In the genomic region with DNA sequence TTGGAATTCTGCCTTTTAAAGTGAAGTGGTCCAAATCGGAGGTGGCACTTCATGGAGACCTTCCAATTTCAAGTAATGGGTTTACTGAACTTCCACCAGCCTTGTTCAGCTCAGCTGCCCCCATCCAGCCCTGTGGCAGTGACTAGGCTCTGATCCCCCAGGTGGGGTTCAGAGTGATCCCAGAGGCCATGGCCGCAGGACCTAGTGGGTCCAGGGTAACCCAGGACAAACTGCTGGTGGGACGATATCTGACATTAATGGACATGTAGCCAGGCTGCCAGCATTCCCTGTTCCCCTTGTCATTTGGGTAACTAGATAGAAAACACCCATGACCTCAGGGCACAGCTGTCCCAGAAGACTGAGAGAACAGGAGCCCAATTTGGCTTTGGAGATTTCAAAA, we compare ENCODE assay signal across 30 cellular contexts.
A peak's percentile ranks its signal among the peaks of the same experiment; 100 is the strongest.
DNase-seq lines count a peak whose midpoint lies in the region; ATAC-seq, FAIRE-seq and TF ChIP-seq lines count a peak whose summit lies in the region.
"Had no signal": no experiment of that assay in that cellular context is flagged by ENCODE, and none has a peak within 500 bp of the region (broad histone marks: within the 10 kb centered on the region; RNA-seq: fewer than 3 reads in every experiment).

No MANE protein-coding gene starts in this region.

- H3F3A ChIP-seq in MM.1S (ENCODE audit: insufficient read depth, low read length): no peaks in the 10 kb centered on the region

- no peak overlapping the region for H2BK15ac ChIP-seq in H1 (ENCODE audit: low read length)

- in situ Hi-C loops in HepG2 (cut with HindIII; ENCODE audit: extremely low pct_ligation_motif_present, low pct_unique_long_range_greater_than_20kb): no loop called here

- no peak overlapping the region for H2BK20ac ChIP-seq in H1 (ENCODE audit: low read length)

- H3K23ac ChIP-seq in H1 (ENCODE audit: insufficient read length): no peak overlapping the region

- no peak overlapping the region for H3K14ac ChIP-seq in H1 (ENCODE audit: insufficient read length)

- H3K36me3 ChIP-seq in MM.1S (replicated peaks; ENCODE audit: insufficient read depth, low read length): no peaks in the 10 kb centered on the region
- H3K36me3 ChIP-seq in H1 (ENCODE audit: control insufficient read depth in 2 of 4, insufficient read depth in 4 of 4, low read length in 3 of 4): no peaks in the 10 kb centered on the region
- no peaks in the 10 kb centered on the region for H3K36me3 ChIP-seq in upper lobe of right lung
- no peaks in the 10 kb centered on the region for H3K36me3 ChIP-seq in HepG2 (replicated peaks in 1 of 2; ENCODE audit: control insufficient read depth in 1 of 2, insufficient read depth in 2 of 2, low read length in 2 of 2)
- H3K36me3 ChIP-seq: BE2C, MG63, SJCRH30 had no signal

- 91% methylated on average over 3 of the region's 3 CpGs; no CpG with 5 or more reads in 1 of the 2 experiments for WGBS in H1 (ENCODE audit: extremely low coverage in 1 of 2, insufficient coverage in 1 of 2, insufficient read length in 1 of 2, insufficient replicate concordance in 2 of 2, low coverage in 1 of 2, low lambda C conversion rate in 2 of 2, missing lambda C conversion rate in 1 of 2), 2 experiments
- 6% methylated on average over 3 of the region's 3 CpGs for whole genome bisulfite sequencing in HepG2 (ENCODE audit: low lambda C conversion rate)

- ATAC-seq in upper lobe of right lung: no peak
- ATAC-seq in HG02885 (IDR thresholded peaks at IDR 0.05; ENCODE audit: poor library complexity, unreplicated experiment): no peak
- no peak for ATAC-seq in HG03442 (IDR thresholded peaks at IDR 0.05; ENCODE audit: unreplicated experiment)
- ATAC-seq in HepG2: no peak
- ATAC-seq: K562, PC-3, Right ventricle myocardium inferior, SK-N-SH treated with all-trans-retinoic acid at 6 μM for 48 hours had no signal

- DNase-seq in activated effector memory CD4-positive, alpha-beta T cell treated with anti-CD3 and anti-CD28 coated beads, Interleukin-2, amount 50 U/mL, for 16 hours: peak; percentile 38
- DNase-seq in activated effector memory CD4-positive, alpha-beta T cell treated with Interleukin-2 at 50 U/mL for 16 hours: no peak
- no peak for DNase-seq in MM.1S
- no peak for DNase-seq in H1 (ENCODE audit: low read depth in 1 of 2, low spot score in 2 of 2)
- peak; percentile 13 for DNase-seq in upper lobe of right lung
- no peak for DNase-seq in HepG2 (ENCODE audit: low spot score)
- DNase-seq: 8988T; ACHN; BE2C; CD4-positive, CD25-positive, alpha-beta regulatory T cell; DMS153; DND-41; H7; MG63; NCI-H1417; NCI-H1694; NCI-H2081; NCI-H2171; NCI-H226; NCI-H510A; NK-92 treated with Interleukin-12 subunit alpha and Interleukin-12 subunit beta, amount 100 ng/mL, for 24 hours; PC-3; SJCRH30 had no signal

- no peak overlapping the region for H2BK12ac ChIP-seq in H1 (ENCODE audit: low read depth, low read length)

- peak overlapping the region; percentile 7 for H4K91ac ChIP-seq in H1 (replicated peaks; ENCODE audit: insufficient read length, low read length)

- H3K4me2 ChIP-seq in MM.1S (ENCODE audit: low read depth, low read length) (peak overlapping the region; percentile 61), H1 (ENCODE audit: insufficient read depth in 1 of 2, low read depth in 2 of 2, low read length in 2 of 2) (no peak overlapping the region), HepG2 (ENCODE audit: low read depth, low read length) (no peak overlapping the region)

- no peaks in the 10 kb centered on the region for H3K23me2 ChIP-seq in H1 (ENCODE audit: low read depth, low read length)

- H3K27me3 ChIP-seq in MM.1S (replicated peaks; ENCODE audit: insufficient read depth, low read length) (no peaks in the 10 kb centered on the region), H1 (replicated peaks in 1 of 4; ENCODE audit: control insufficient read depth in 3 of 4, extremely low read depth in 1 of 4, insufficient read depth in 3 of 4, low read length in 3 of 4) (no peaks in the 10 kb centered on the region), upper lobe of right lung (peaks cover 24% of the 10 kb centered on the region), HepG2 (ENCODE audit: control insufficient read depth in 1 of 2, insufficient read depth in 2 of 2, low read length in 2 of 2) (peaks cover 2 to 54% of the 10 kb centered on the region in 2 experiments; a peak in 4 of 5 replicates)
- H3K27me3 ChIP-seq: SJCRH30 had no signal

- H3K9ac ChIP-seq in MM.1S (ENCODE audit: low read length) (no peak overlapping the region), H1 (replicated peaks in 1 of 4; ENCODE audit: extremely low read depth in 1 of 4, low read depth in 3 of 4, low read length in 3 of 4) (no peak overlapping the region), HepG2 (ENCODE audit: insufficient read depth, low read depth, low read length) (no peak overlapping the region)

- no peak overlapping the region for H2AK5ac ChIP-seq in H1 (ENCODE audit: low read depth, low read length)

- H3K4me3 ChIP-seq in MM.1S (ENCODE audit: low read length) (peak overlapping the region; percentile 36; the same call in 1 of the 2 replicates), H1 (ENCODE audit: extremely low read depth in 1 of 4, insufficient read depth in 2 of 4, low read depth in 3 of 4, low read length in 4 of 4) (no peak overlapping the region), upper lobe of right lung (no peak overlapping the region), HepG2 (replicated peaks in 1 of 3; ENCODE audit: insufficient read depth in 1 of 3, low read depth in 2 of 3, low read length in 3 of 3) (no peak overlapping the region)
- H3K4me3 ChIP-seq: K562, MG63, SJCRH30 had no signal

- peak overlapping the region; percentile 18; the same call in 1 of the 2 replicates for H3K27ac ChIP-seq in MM.1S (ENCODE audit: low read length)
- no peak overlapping the region for H3K27ac ChIP-seq in H1 (ENCODE audit: low read depth, low read length)
- H3K27ac ChIP-seq in upper lobe of right lung: no peak overlapping the region
- no peak overlapping the region for H3K27ac ChIP-seq in HepG2 (ENCODE audit: extremely low read length, insufficient read depth, low read length)
- H3K27ac ChIP-seq: SJCRH30 had no signal

- H2AFZ ChIP-seq in MM.1S (ENCODE audit: low read length) (peak overlapping the region; percentile 43), H1 (ENCODE audit: low read length) (no peak overlapping the region), HepG2 (ENCODE audit: low read length) (no peak overlapping the region)

- BruUV-seq in HepG2 (replicated peaks; lab: Mats Ljungman, UMichigan): no TSS peak

- POLR2A ChIA-PET in H1 (lab: Charles Lee; ENCODE audit: partially characterized antibody) (no interaction called here), HepG2 (lab: Yijun Ruan, JAX) (no interaction called here)

- no peak overlapping the region for H2BK120ac ChIP-seq in H1 (replicated peaks; ENCODE audit: low read depth, low read length)

- TF ChIP-seq CTCF in MM.1S (IDR thresholded peaks at IDR 0.05; ENCODE audit: low read length): no peak
- TF ChIP-seq CTCF in H1 (IDR thresholded peaks at IDR 0.05; ENCODE audit: control extremely low read depth in 1 of 3, insufficient read depth in 1 of 3, low read depth in 1 of 3, low read length in 3 of 3): no peak
- no peak for TF ChIP-seq CTCF in upper lobe of right lung (IDR thresholded peaks at IDR 0.05)
- TF ChIP-seq CTCF in HepG2 (CRISPR knock-in tag; IDR thresholded peaks at IDR 0.05): no peak

- H3K4ac ChIP-seq in H1 (replicated peaks; ENCODE audit: insufficient read length, low read depth, low read length): no peak overlapping the region

- H3K9me3 ChIP-seq in MM.1S (replicated peaks; ENCODE audit: insufficient read depth, low read length) (no peaks in the 10 kb centered on the region), H1 (ENCODE audit: insufficient read depth in 2 of 2, low read depth in 1 of 2, low read length in 1 of 2) (no peaks in the 10 kb centered on the region), upper lobe of right lung (no peaks in the 10 kb centered on the region), HepG2 (ENCODE audit: low read length) (no peaks in the 10 kb centered on the region)
- H3K9me3 ChIP-seq: BE2C, MG63, SJCRH30 had no signal

- H3K79me1 ChIP-seq in H1 (ENCODE audit: low read depth, low read length): no peaks in the 10 kb centered on the region

- no peak overlapping the region for H2BK5ac ChIP-seq in H1 (ENCODE audit: low read depth, low read length)

- H3K9me2 ChIP-seq in MM.1S (replicated peaks; ENCODE audit: insufficient read depth, low read length): no peaks in the 10 kb centered on the region

- no peak overlapping the region for H3K56ac ChIP-seq in H1 (replicated peaks; ENCODE audit: insufficient read length, low read depth, low read length)

- TF ChIP-seq RAD21 in H1 (IDR thresholded peaks at IDR 0.05 in 1 of 2, conservative IDR thresholded peaks at IDR 0.05 in 1 of 2; ENCODE audit: low read depth in 2 of 2, low read length in 2 of 2): no peak
- no peak for TF ChIP-seq RAD21 in HepG2 (CRISPR knock-in tag; IDR thresholded peaks at IDR 0.05)

- intact Hi-C loops in upper lobe of right lung (cut with DNase I) (no loop called here), HepG2 (cut with micrococcal nuclease; ENCODE audit: unreplicated experiment) (no loop called here)

- CTCF ChIA-PET in H1 (lab: Charles Lee; ENCODE audit: partially characterized antibody): interaction anchor here (0.8 to 4.0 kb wide), 7 partner anchors 11 to 161 kb away, joined by 3 to 23 read pairs (median 4); no protein-coding TSS in a partner anchor
- CTCF ChIA-PET in HepG2 (lab: Yijun Ruan, JAX; ENCODE audit: low intra/inter-chr PET ratio, low total read pairs): no interaction called here

- H3K79me2 ChIP-seq in MM.1S (ENCODE audit: low read length): no peaks in the 10 kb centered on the region
- no peaks in the 10 kb centered on the region for H3K79me2 ChIP-seq in H1 (ENCODE audit: control insufficient read depth in 1 of 2, insufficient read depth in 2 of 2, low read length in 2 of 2)
- no peaks in the 10 kb centered on the region for H3K79me2 ChIP-seq in HepG2 (ENCODE audit: insufficient read depth, low read length)

- no peak for FAIRE-seq in H1 (lab: Jason Lieb, UNC)
- FAIRE-seq in HepG2 (lab: Jason Lieb, UNC): no peak
- FAIRE-seq: GM12892, GM19239, K562 had no signal

- no peak overlapping the region for H3K18ac ChIP-seq in H1 (ENCODE audit: extremely low read depth, low read length)

- TF ChIP-seq POLR2A in H1 (IDR thresholded peaks at IDR 0.05; ENCODE audit: control extremely low read depth in 1 of 2, low read depth in 2 of 2, low read length in 2 of 2) (no peak), HepG2 (IDR thresholded peaks at IDR 0.05; ENCODE audit: insufficient read depth in 1 of 2, low read depth in 2 of 2, low read length in 2 of 2) (no peak)

- no peak overlapping the region for H4K5ac ChIP-seq in H1 (ENCODE audit: insufficient read length, low read depth, low read length)

- H4K8ac ChIP-seq in H1 (ENCODE audit: extremely low read depth, insufficient read depth, low read length): no peak overlapping the region

- TF ChIP-seq EP300 in H1 (IDR thresholded peaks at IDR 0.05; ENCODE audit: borderline replicate concordance in 1 of 2, low read depth in 2 of 2, low read length in 2 of 2) (no peak), HepG2 (IDR thresholded peaks at IDR 0.05; ENCODE audit: low read depth in 2 of 2, low read length in 2 of 2) (no peak), HepG2 (CRISPR knock-in tag; IDR thresholded peaks at IDR 0.05; ENCODE audit: borderline replicate concordance) (no peak)

- H3K4me1 ChIP-seq in MM.1S (ENCODE audit: low read length) (peaks cover 17% of the 10 kb centered on the region), H1 (replicated peaks in 1 of 4; ENCODE audit: control insufficient read depth in 3 of 4, insufficient read depth in 4 of 4, low read length in 3 of 4) (peaks cover 0 to 2% (median 0%) of the 10 kb centered on the region in 4 experiments; a peak in 3 of 7 replicates), upper lobe of right lung (no peaks in the 10 kb centered on the region), HepG2 (ENCODE audit: insufficient read depth, low read length) (no peaks in the 10 kb centered on the region)
- H3K4me1 ChIP-seq: BE2C, SJCRH30 had no signal

- H4K20me1 ChIP-seq in MM.1S (ENCODE audit: insufficient read depth, low read length) (no peaks in the 10 kb centered on the region), H1 (replicated peaks in 1 of 2; ENCODE audit: control insufficient read depth in 1 of 2, insufficient read depth in 2 of 2, low read length in 2 of 2) (no peaks in the 10 kb centered on the region), HepG2 (ENCODE audit: insufficient read depth, low read length) (no peaks in the 10 kb centered on the region)

Comparison
In these comparisons a context has a peak if more than half of its experiments do, and no peak if none do; other contexts are left out.
1. DNase-seq: peak in activated effector memory CD4-positive, alpha-beta T cell treated with anti-CD3 and anti-CD28 coated beads, Interleukin-2, amount 50 U/mL, for 16 hours (single experiment) and upper lobe of right lung (single experiment); none in activated effector memory CD4-positive, alpha-beta T cell treated with Interleukin-2 at 50 U/mL for 16 hours (single experiment), MM.1S (single experiment), H1 (0 of 2) and HepG2 (single experiment).